ENCODE assay signal across 35 cellular contexts in genomic region chr7:152607007-152607406, GRCh38.
"Had no signal": no experiment of that assay in that cellular context is flagged by ENCODE, and none has a peak within 500 bp of the region (broad histone marks: within the 10 kb centered on the region; RNA-seq: fewer than 3 reads in every experiment).

No MANE protein-coding gene starts in this region.

- DNase-seq: Karpas-422, Kasumi-1, MG63, MM.1S, MV-4-11, NCI-H1048, NCI-H1092, NCI-H1092 treated with DMSO at 0.1 percent for 48 hours, NCI-H1105, NCI-H1105 treated with DMSO at 0.1 percent for 48 hours, NCI-H1417, NCI-H1417 treated with DMSO at 0.1 percent for 48 hours, NCI-H1436, NCI-H1436 treated with DMSO at 0.1 percent for 48 hours, NCI-H146, NCI-H1694, NCI-H1694 treated with DMSO at 0.1 percent for 48 hours, NCI-H187, NCI-H187 treated with DMSO at 0.1 percent for 48 hours, NCI-H1930, NCI-H2029, NCI-H2029 treated with DMSO at 0.1 percent for 48 hours, NCI-H2081, NCI-H2081 treated with DMSO at 0.1 percent for 48 hours, NCI-H2107, NCI-H2171, NCI-H2171 treated with DMSO at 0.1 percent for 48 hours, NCI-H2227 treated with DMSO at 0.1 percent for 48 hours, NCI-H226, NCI-H345, NCI-H446, NCI-H446 treated with DMSO at 0.1 percent for 48 hours, NCI-H510A, NCI-H510A treated with DMSO at 0.1 percent for 48 hours, NCI-H524 had no signal

- H3K4me3 ChIP-seq: MG63 had no signal

- H3K36me3 ChIP-seq: MG63 had no signal

- H3K27me3 ChIP-seq: MG63 had no signal

- H3K9me3 ChIP-seq: MG63 had no signal
